In the genomic region with DNA sequence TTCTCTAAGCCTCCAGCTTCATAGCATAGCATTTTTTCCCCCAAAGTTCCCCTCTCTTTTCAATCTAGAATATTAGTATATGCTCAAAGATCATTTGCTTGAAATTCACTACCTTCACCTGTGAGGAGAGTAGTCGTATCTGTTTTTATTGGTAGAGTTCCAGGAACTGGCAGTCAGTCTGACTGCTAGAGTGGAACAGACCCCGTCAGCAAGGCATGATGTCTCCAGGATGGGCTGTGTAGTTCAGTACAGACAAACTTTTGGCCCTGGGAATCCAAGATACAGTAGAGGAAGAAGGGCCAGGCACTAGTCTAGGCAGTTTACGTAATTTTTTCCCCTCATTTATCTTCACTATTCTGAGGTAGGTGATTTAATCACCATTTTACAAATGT, we compare ENCODE assay signal across 16 cellular contexts. TPM values are rescaled to one million over a fixed set of nuclear protein-coding genes. Genes with fewer than 3 reads are reported as not detected.
DNase-seq lines count a peak whose midpoint lies in the region; ATAC-seq, FAIRE-seq and TF ChIP-seq lines count a peak whose summit lies in the region.
"Had no signal": no experiment of that assay in that cellular context is flagged by ENCODE, and none has a peak within 500 bp of the region (broad histone marks: within the 10 kb centered on the region; RNA-seq: fewer than 3 reads in every experiment).

No MANE protein-coding gene starts in this region.

- H3K36me3 Mint-ChIP-seq in CD4-positive, CD25-positive, alpha-beta regulatory T cell, result no peaks in the 10 kb centered on the region
- H3K36me3 Mint-ChIP-seq in nephron progenitor cell (ENCODE audit: low read depth) (peaks cover 32% of the 10 kb centered on the region), GM23338 (ENCODE audit: low read depth) (peaks cover 6% of the 10 kb centered on the region; the same call in 2 of the 3 replicates)

- 67% methylated on average over 3 of the region's 3 CpGs for WGBS in GM12878 (ENCODE audit: insufficient coverage, insufficient replicate concordance, low lambda C conversion rate, missing lambda C conversion rate)

- no peak for TF ChIP-seq RAD21 in GM12878 (IDR thresholded peaks at IDR 0.05; ENCODE audit: insufficient read depth, low read depth, low read length)

- no peak for TF ChIP-seq EP300 in GM12878 (IDR thresholded peaks at IDR 0.05; ENCODE audit: borderline replicate concordance in 1 of 2, control insufficient read depth in 1 of 2, low read depth in 2 of 2, low read length in 2 of 2)

- H4K20me1 ChIP-seq in KMS-11 (ENCODE audit: insufficient read depth) (peaks cover 40% of the 10 kb centered on the region), GM12878 (ENCODE audit: control insufficient read depth, insufficient read depth) (peaks cover 9% of the 10 kb centered on the region), GM23338 (replicated peaks; ENCODE audit: insufficient read depth) (peaks cover 69% of the 10 kb centered on the region)

- no peaks in the 10 kb centered on the region for H3K27me3 Mint-ChIP-seq in CD4-positive, CD25-positive, alpha-beta regulatory T cell
- H3K27me3 Mint-ChIP-seq in nephron progenitor cell (ENCODE audit: low read depth, poor library complexity) (no peaks in the 10 kb centered on the region), GM23338 (ENCODE audit: insufficient read depth, low read depth, poor library complexity) (peaks cover 12% of the 10 kb centered on the region)
- H3K27me3 Mint-ChIP-seq: activated CD4-positive, alpha-beta T cell treated with anti-CD3 and anti-CD28 coated beads, Interleukin-2, amount 10 ng/mL, durations not matched to agents 7 days and 5 days had no signal

- H3K4me3 Mint-ChIP-seq in CD4-positive, CD25-positive, alpha-beta regulatory T cell, result peak overlapping the region in 2 of 4 donors; percentile 9 to 59
- H3K4me3 Mint-ChIP-seq in nephron progenitor cell (no peak overlapping the region), GM23338 (no peak overlapping the region)
- H3K4me3 Mint-ChIP-seq: activated CD4-positive, alpha-beta T cell treated with anti-CD3 and anti-CD28 coated beads, Interleukin-2, amount 10 ng/mL, durations not matched to agents 7 days and 5 days had no signal

- H3K4me1 Mint-ChIP-seq in CD4-positive, CD25-positive, alpha-beta regulatory T cell, result peaks cover 43 to 85% (median 70%) of the 10 kb centered on the region in 4 donors
- H3K4me1 Mint-ChIP-seq in nephron progenitor cell (peaks cover 56% of the 10 kb centered on the region), GM23338 (peaks cover 43% of the 10 kb centered on the region)

- CTCF ChIA-PET in GM12878 (lab: Yijun Ruan, JAX), result interaction anchor here (1.0 to 4.0 kb wide), 17 partner anchors 9 to 244 kb away, joined by 3 to 38 read pairs (median 6); a partner anchor contains a TSS

- no peak for TF ChIP-seq CTCF in KMS-11 (conservative IDR thresholded peaks at IDR 0.05; ENCODE audit: low read depth, low read length)
- TF ChIP-seq CTCF in GM12878 (IDR thresholded peaks at IDR 0.05 in 2 of 3, conservative IDR thresholded peaks at IDR 0.05 in 1 of 3; ENCODE audit: control insufficient read depth in 2 of 3, extremely low read depth in 1 of 3, insufficient read depth in 1 of 3, low read depth in 3 of 3, low read length in 3 of 3), result no peak
- no peak for TF ChIP-seq CTCF in nephron progenitor cell (IDR thresholded peaks at IDR 0.05)
- TF ChIP-seq CTCF in GM23338 (conservative IDR thresholded peaks at IDR 0.05; ENCODE audit: low read depth in 2 of 2), result no peak

- H3K4me2 ChIP-seq in KMS-11, result peak overlapping the region; percentile 26
- peak overlapping the region; percentile 50 for H3K4me2 ChIP-seq in GM12878 (ENCODE audit: control insufficient read depth, insufficient read depth)
- no peak overlapping the region for H3K4me2 ChIP-seq in GM23338

- no peak overlapping the region for H3K4me3 ChIP-seq in CD4-positive, CD25-positive, alpha-beta regulatory T cell (ENCODE audit: low read depth, low read length)
- H3K4me3 ChIP-seq in KMS-11 (IDR thresholded peaks at IDR 0.05; ENCODE audit: insufficient read depth, low read depth, low read length), result no peak overlapping the region
- H3K4me3 ChIP-seq in GM12878, result no peak overlapping the region
- H3K4me3 ChIP-seq in GM23338, result no peak overlapping the region
- H3K4me3 ChIP-seq: esophagus squamous epithelium, K562, prostate gland had no signal

- no peaks in the 10 kb centered on the region for H3K9me3 ChIP-seq in CD4-positive, CD25-positive, alpha-beta regulatory T cell (ENCODE audit: control insufficient read depth in 2 of 2, low read length in 2 of 2)
- no peaks in the 10 kb centered on the region for H3K9me3 ChIP-seq in GM12878 (replicated peaks; ENCODE audit: control insufficient read depth, insufficient read depth, low read length)
- H3K9me3 ChIP-seq: prostate gland had no signal

- no peak overlapping the region for H3K9ac ChIP-seq in KMS-11
- H3K9ac ChIP-seq in GM12878 (ENCODE audit: control insufficient read depth, insufficient read depth, low read length), result peak overlapping the region; percentile 16; the same call in 1 of the 2 replicates

- SMC1A ChIA-PET in GM12878 (lab: Charles Lee; ENCODE audit: uncharacterized antibody, unreplicated experiment), result interaction anchor here (1.1 to 2.0 kb wide), 7 partner anchors 12 to 230 kb away, joined by 3 to 8 read pairs (median 4); no protein-coding TSS in a partner anchor

- in situ Hi-C loops in GM12878 (cut with MboI), result no loop called here

- peaks cover 49% of the 10 kb centered on the region for H3K4me1 ChIP-seq in CD4-positive, CD25-positive, alpha-beta regulatory T cell (ENCODE audit: control insufficient read depth, insufficient read depth, low read length, poor library complexity, severe bottlenecking)
- H3K4me1 ChIP-seq in KMS-11 (ENCODE audit: low read depth, poor library complexity, severe bottlenecking) (peaks cover 95% of the 10 kb centered on the region), GM12878 (ENCODE audit: control insufficient read depth, insufficient read depth, low read length) (peaks cover 17% of the 10 kb centered on the region), GM23338 (ENCODE audit: insufficient read depth) (peaks cover 45% of the 10 kb centered on the region)
- H3K4me1 ChIP-seq: prostate gland had no signal

- TF ChIP-seq POLR2A in GM12878 (IDR thresholded peaks at IDR 0.05; ENCODE audit: low read depth, low read length), result no peak

- peak overlapping the region in 2 of 3 donors; percentile 11 to 54 for H3K27ac Mint-ChIP-seq in CD4-positive, CD25-positive, alpha-beta regulatory T cell
- H3K27ac Mint-ChIP-seq in nephron progenitor cell, result peak overlapping the region; percentile 97
- H3K27ac Mint-ChIP-seq in GM23338, result no peak overlapping the region; the same call in 1 of the 2 replicates
- H3K27ac Mint-ChIP-seq: activated CD4-positive, alpha-beta T cell treated with anti-CD3 and anti-CD28 coated beads, Interleukin-2, amount 10 ng/mL, durations not matched to agents 7 days and 5 days had no signal

- POLR2A ChIA-PET in GM12878 (lab: Charles Lee), result interaction anchor here (1.1 kb wide), 1 partner anchor 90 kb away, joined by 3 read pairs; no protein-coding TSS in a partner anchor

- no peak for DNase-seq in CD4-positive, CD25-positive, alpha-beta regulatory T cell
- DNase-seq in GM12878 (ENCODE audit: low read depth, low spot score), result no peak
- no peak for DNase-seq in nephron progenitor cell
- DNase-seq in GM23338 (ENCODE audit: low spot score), result no peak
- DNase-seq in SHP77 (lab: John Stamatoyannopoulos, UW), result no peak
- DNase-seq in NAMALWA (ENCODE audit: low spot score), result no peak
- DNase-seq: esophagus squamous epithelium, NCI-H1105 treated with DMSO at 0.1 percent for 48 hours had no signal

- peaks cover 0 to 2% (median 0%) of the 10 kb centered on the region in 7 donors for H3K9me3 Mint-ChIP-seq in CD4-positive, CD25-positive, alpha-beta regulatory T cell
- H3K9me3 Mint-ChIP-seq in nephron progenitor cell (peaks cover 9% of the 10 kb centered on the region), GM23338 (no peaks in the 10 kb centered on the region)
- H3K9me3 Mint-ChIP-seq: activated CD4-positive, alpha-beta T cell treated with anti-CD3 and anti-CD28 coated beads, Interleukin-2, amount 10 ng/mL, durations not matched to agents 7 days and 5 days had no signal

- no TSS peak for BruUV-seq in GM12878 (replicated peaks; lab: Mats Ljungman, UMichigan)

- RAD21 ChIA-PET in GM12878 (lab: Charles Lee; ENCODE audit: unreplicated experiment), result interaction anchor here (0.6 to 2.1 kb wide), 12 partner anchors 15 to 231 kb away, joined by 3 to 12 read pairs (median 4); a partner anchor contains a TSS

- no peak overlapping the region for H2AFZ ChIP-seq in KMS-11 (ENCODE audit: low read depth)
- no peak overlapping the region for H2AFZ ChIP-seq in GM12878 (ENCODE audit: control insufficient read depth, low read depth, low read length)
- no peak overlapping the region for H2AFZ ChIP-seq in GM23338

- no peak for FAIRE-seq in GM12878 (lab: Jason Lieb, UNC)
- FAIRE-seq: astrocyte, K562 had no signal

- H3F3A ChIP-seq in GM23338 (replicated peaks; ENCODE audit: low read depth), result no peaks in the 10 kb centered on the region

- no peaks in the 10 kb centered on the region for H3K27me3 ChIP-seq in CD4-positive, CD25-positive, alpha-beta regulatory T cell (ENCODE audit: control insufficient read depth, insufficient read depth, low read length)
- no peaks in the 10 kb centered on the region for H3K27me3 ChIP-seq in KMS-11 (ENCODE audit: insufficient read depth, low read depth)
- no peaks in the 10 kb centered on the region for H3K27me3 ChIP-seq in GM12878 (replicated peaks in 1 of 2; ENCODE audit: control insufficient read depth in 2 of 2, insufficient read depth in 2 of 2, low read length in 1 of 2)
- no peaks in the 10 kb centered on the region for H3K27me3 ChIP-seq in GM23338 (ENCODE audit: insufficient read depth)
- H3K27me3 ChIP-seq: esophagus squamous epithelium had no signal

- H3K79me2 ChIP-seq in KMS-11 (ENCODE audit: insufficient read depth, low read depth), result peaks cover 97% of the 10 kb centered on the region
- peaks cover 87% of the 10 kb centered on the region for H3K79me2 ChIP-seq in GM12878 (ENCODE audit: control insufficient read depth, insufficient read depth, low read length)
- peaks cover 98% of the 10 kb centered on the region for H3K79me2 ChIP-seq in GM23338 (replicated peaks; ENCODE audit: insufficient read depth)

- H3K36me3 ChIP-seq in CD4-positive, CD25-positive, alpha-beta regulatory T cell (ENCODE audit: control insufficient read depth, insufficient read depth, low read length), result peaks cover 5% of the 10 kb centered on the region
- H3K36me3 ChIP-seq in KMS-11 (ENCODE audit: insufficient read depth) (no peaks in the 10 kb centered on the region), GM12878 (ENCODE audit: control insufficient read depth in 2 of 2, insufficient read depth in 2 of 2, low read length in 1 of 2) (peaks cover 0 to 14% of the 10 kb centered on the region in 2 experiments; a peak in 3 of 4 replicates), GM23338 (ENCODE audit: insufficient read depth) (no peaks in the 10 kb centered on the region; the same call in 1 of the 2 replicates)
- H3K36me3 ChIP-seq: esophagus squamous epithelium, prostate gland had no signal

- no peaks in the 10 kb centered on the region for H3K9me2 ChIP-seq in GM23338 (ENCODE audit: insufficient read depth)

- ATAC-seq in CD4-positive, CD25-positive, alpha-beta regulatory T cell (ENCODE audit: low read depth in 2 of 2), result no peak
- no peak for ATAC-seq in GM12878
- no peak for ATAC-seq in GM23338
- no peak for ATAC-seq in HG03280 (IDR thresholded peaks at IDR 0.05; ENCODE audit: unreplicated experiment)
- ATAC-seq: Right ventricle myocardium inferior had no signal

- H3K27ac ChIP-seq in CD4-positive, CD25-positive, alpha-beta regulatory T cell (ENCODE audit: insufficient read depth, low read length, poor library complexity, severe bottlenecking), result no peak overlapping the region
- H3K27ac ChIP-seq in KMS-11 (peak overlapping the region; percentile 55; the same call in 1 of the 2 replicates), GM12878 (ENCODE audit: control insufficient read depth, insufficient read depth) (peak overlapping the region; percentile 63), GM23338 (ENCODE audit: low read depth) (no peak overlapping the region)
- H3K27ac ChIP-seq: esophagus squamous epithelium, HL-60, prostate gland had no signal

- intact Hi-C loops in GM12878 (cut with micrococcal nuclease; ENCODE audit: unreplicated experiment), result loop anchor here (1.0 to 5.0 kb wide), 2 partner anchors 106 to 160 kb away; no protein-coding TSS in a partner anchor

RNA-seq across cellular contexts. Expression of a gene that starts 29.1 kb away (rescaled TPM):
- 170 TPM for total RNA-seq in CD4-positive, CD25-positive, alpha-beta regulatory T cell
- 100 to 1,000 TPM; 160 to 216 (median 194) TPM for polyA plus RNA-seq in CD4-positive, CD25-positive, alpha-beta regulatory T cell
- 51.3 and 66.4 TPM in 2 replicates for total RNA-seq in GM12878 (2013; cell fraction: nucleolus; rRNA removed)
- total RNA-seq in GM12878 (2014; rRNA removed) (85.5 and 96.0 TPM in 2 replicates), GM12878 (2014; rRNA removed; fragmentation: Illumina TruSeq; extraction: Trizol) (111 and 123 TPM in 2 replicates), GM12878 (2021) (191 and 192 TPM in 2 replicates)
- 45.7 TPM for polyA plus RNA-seq in GM12878 (2011; ENCODE audit: low read depth)
- polyA plus RNA-seq in GM12878 (2011; rRNA removed) (98.7 and 139 TPM in 2 replicates), GM12878 (2014; fragmentation: Illumina TruSeq; extraction: Trizol) (45.6 and 135 TPM in 2 replicates), GM12878 (2014; fragmentation: Nextera tagmentation; extraction: Ambion mirVana) (1 to 10 TPM; 1.2 to 6.2 TPM), GM12878 (2014; rRNA removed) (246 and 279 TPM in 2 replicates), GM12878 (2016; fragmentation: Nextera tagmentation; extraction: Ambion mirVana) (100 to 1,000 TPM; 214 to 234 TPM), GM23338 (2016; fragmentation: Nextera tagmentation; extraction: Ambion mirVana) (137 and 144 TPM in 2 replicates)
- polyA plus RNA-seq in GM12878 (2011; cell fraction: cytosol; rRNA removed), result 143 and 235 TPM in 2 replicates
- polyA plus RNA-seq in GM12878 (2011; cell fraction: nucleus; rRNA removed), result 92.8 and 118 TPM in 2 replicates
- 116 and 126 TPM in 2 replicates for polyA plus RNA-seq in GM12878 (2012)
- 73.4 and 128 TPM in 2 replicates for polyA minus RNA-seq in GM12878 (2011; rRNA and poly(A)+ RNA removed)
- polyA minus RNA-seq in GM12878 (2011; cell fraction: cytosol; rRNA and poly(A)+ RNA removed), result 48.9 and 55.8 TPM in 2 replicates
- 30.9 and 54.8 TPM in 2 replicates for polyA minus RNA-seq in GM12878 (2011; cell fraction: nucleus; rRNA and poly(A)+ RNA removed)
- total RNA-seq in GM23338 (2014; rRNA removed; shearing (Covaris generic)), result 161 and 167 TPM in 2 replicates

Comparison
In these comparisons a context has a peak if more than half of its experiments do, and no peak if none do; other contexts are left out.
1. H3K27ac ChIP-seq: peak in KMS-11 (single experiment) and GM12878 (single experiment); none in CD4-positive, CD25-positive, alpha-beta regulatory T cell (single experiment) and GM23338 (single experiment).